Comparison of ENCODE assay signal across 17 cellular contexts in genomic region chr19:52694921-52695320, GRCh38. TPM values are rescaled to one million over a fixed set of nuclear protein-coding genes. Genes with fewer than 3 reads are reported as not detected.
DNase-seq lines count a peak whose midpoint lies in the region; ATAC-seq, FAIRE-seq and TF ChIP-seq lines count a peak whose summit lies in the region.
"Had no signal": no experiment of that assay in that cellular context is flagged by ENCODE, and none has a peak within 500 bp of the region (broad histone marks: within the 10 kb centered on the region; RNA-seq: fewer than 3 reads in every experiment).

No MANE protein-coding gene starts in this region.

- no peak overlapping the region for H2AK5ac ChIP-seq in trophoblast cell (ENCODE audit: low read length)

- peak overlapping the region; percentile 98 for H2BK12ac ChIP-seq in trophoblast cell (ENCODE audit: low read length)

- TF ChIP-seq CTCF in HepG2 (CRISPR knock-in tag; IDR thresholded peaks at IDR 0.05) (no peak), right lobe of liver (IDR thresholded peaks at IDR 0.05) (no peak)

- TF ChIP-seq RAD21 in HepG2 (CRISPR knock-in tag; IDR thresholded peaks at IDR 0.05): no peak

- H3K4me1 ChIP-seq in HepG2 (ENCODE audit: insufficient read depth, low read length) (peaks cover 17% of the 10 kb centered on the region), right lobe of liver (no peaks in the 10 kb centered on the region), trophoblast cell (ENCODE audit: control insufficient read depth in 1 of 2, insufficient read depth in 2 of 2, low read length in 2 of 2) (peaks cover 23 to 29% of the 10 kb centered on the region in 2 experiments)
- H3K4me1 ChIP-seq: HAP-1 had no signal

- H3K36me3 ChIP-seq in HepG2 (replicated peaks in 1 of 2; ENCODE audit: control insufficient read depth in 1 of 2, insufficient read depth in 2 of 2, low read length in 2 of 2) (no peaks in the 10 kb centered on the region), right lobe of liver (no peaks in the 10 kb centered on the region), trophoblast cell (ENCODE audit: control insufficient read depth in 1 of 2, insufficient read depth in 2 of 2, low read length in 2 of 2) (peaks cover 2% of the 10 kb centered on the region in 2 experiments)
- H3K36me3 ChIP-seq: BLaER1 treated with 17β-estradiol and CSF1 and Interleukin-3, amounts not matched to agents 10 nM and 100 nM; HAP-1 had no signal

- peaks cover 13% of the 10 kb centered on the region for H3K9me3 ChIP-seq in HepG2 (ENCODE audit: low read length)
- H3K9me3 ChIP-seq in right lobe of liver: no peaks in the 10 kb centered on the region
- H3K9me3 ChIP-seq in trophoblast cell (ENCODE audit: insufficient read depth, low read depth, low read length): peaks cover 2% of the 10 kb centered on the region

- H4K8ac ChIP-seq in trophoblast cell (ENCODE audit: low read depth, low read length): peak overlapping the region; percentile 81

- ATAC-seq in HepG2 (no peak), right lobe of liver (no peak)

- H4K91ac ChIP-seq in trophoblast cell (ENCODE audit: low read depth, low read length): peak overlapping the region; percentile 96

- H3K14ac ChIP-seq in trophoblast cell (ENCODE audit: low read length): peak overlapping the region; percentile 35

- no peaks in the 10 kb centered on the region for H4K20me1 ChIP-seq in HepG2 (ENCODE audit: insufficient read depth, low read length)
- H4K20me1 ChIP-seq: BLaER1 treated with 17β-estradiol and CSF1 and Interleukin-3, amounts not matched to agents 10 nM and 100 nM had no signal

- intact Hi-C loops in HepG2 (cut with micrococcal nuclease; ENCODE audit: unreplicated experiment) (no loop called here), right lobe of liver (cut with DNase I) (no loop called here)

- H3K9ac ChIP-seq in HepG2 (ENCODE audit: insufficient read depth, low read depth, low read length) (no peak overlapping the region), trophoblast cell (ENCODE audit: low read length) (no peak overlapping the region)
- H3K9ac ChIP-seq: BLaER1 treated with 17β-estradiol and CSF1 and Interleukin-3, amounts not matched to agents 10 nM and 100 nM; GM23248 had no signal

- H3K4me2 ChIP-seq in HepG2 (ENCODE audit: low read depth, low read length) (no peak overlapping the region), trophoblast cell (ENCODE audit: low read length) (peak overlapping the region; percentile 34)
- H3K4me2 ChIP-seq: BLaER1 treated with 17β-estradiol and CSF1 and Interleukin-3, amounts not matched to agents 10 nM and 100 nM had no signal

- no peak overlapping the region for H3K23ac ChIP-seq in trophoblast cell (ENCODE audit: low read length)

- H2BK5ac ChIP-seq in trophoblast cell (ENCODE audit: low read depth, low read length, poor library complexity): peak overlapping the region; percentile 86

- 53% methylated on average over 11 of the region's 11 CpGs for WGBS in HepG2 (ENCODE audit: low lambda C conversion rate)
- 93% methylated on average over 10 of the region's 11 CpGs for WGBS in right lobe of liver (ENCODE audit: insufficient coverage, low coverage, low lambda C conversion rate, missing lambda C conversion rate)
- no CpG with 5 or more reads among the region's 11 CpGs for WGBS in trophoblast cell (ENCODE audit: extremely low coverage, insufficient coverage, insufficient read length)

- POLR2A ChIA-PET in HepG2 (lab: Yijun Ruan, JAX): interaction anchor here (0.7 kb wide), 1 partner anchor 23 kb away, joined by 3 read pairs; no protein-coding TSS in a partner anchor

- H3K79me2 ChIP-seq in HepG2 (ENCODE audit: insufficient read depth, low read length) (no peaks in the 10 kb centered on the region), trophoblast cell (ENCODE audit: control insufficient read depth, insufficient read depth, low read length, poor library complexity) (peaks cover 11% of the 10 kb centered on the region)

- TF ChIP-seq POLR2A in HepG2 (IDR thresholded peaks at IDR 0.05; ENCODE audit: insufficient read depth in 1 of 2, low read depth in 2 of 2, low read length in 2 of 2): no peak
- TF ChIP-seq POLR2A in right lobe of liver (IDR thresholded peaks at IDR 0.05): no peak

- CTCF ChIA-PET in HepG2 (lab: Yijun Ruan, JAX; ENCODE audit: low intra/inter-chr PET ratio, low total read pairs): no interaction called here

- FAIRE-seq in HepG2 (lab: Jason Lieb, UNC): no peak
- FAIRE-seq: D721Med, GM12892, GM18507 had no signal

- TF ChIP-seq EP300 in HepG2 (IDR thresholded peaks at IDR 0.05; ENCODE audit: low read depth in 2 of 2, low read length in 2 of 2) (no peak), HepG2 (CRISPR knock-in tag; IDR thresholded peaks at IDR 0.05; ENCODE audit: borderline replicate concordance) (no peak)

- peak overlapping the region; percentile 8 for H3K18ac ChIP-seq in trophoblast cell (ENCODE audit: low read length)

- DNase-seq in HepG2 (ENCODE audit: low spot score) (no peak), right lobe of liver (no peak), islet precursor cell (peak; percentile 71), trophoblast cell (peak; percentile 95 to 99), substantia nigra (lab: John Stamatoyannopoulos, UW) (no peak), anterior cingulate cortex (lab: John Stamatoyannopoulos, UW) (no peak), ureter (ENCODE audit: low spot score) (no peak)
- DNase-seq: 8988T; CD8-positive, alpha-beta memory T cell; COR-L47; GDM1; GM23248 had no signal

- H3K27me3 ChIP-seq in HepG2 (ENCODE audit: control insufficient read depth in 1 of 2, insufficient read depth in 2 of 2, low read length in 2 of 2) (no peaks in the 10 kb centered on the region), right lobe of liver (no peaks in the 10 kb centered on the region), trophoblast cell (ENCODE audit: insufficient read depth, low read length) (no peaks in the 10 kb centered on the region)
- H3K27me3 ChIP-seq: BLaER1 treated with 17β-estradiol and CSF1 and Interleukin-3, amounts not matched to agents 10 nM and 100 nM had no signal

- H3K27ac ChIP-seq in HepG2 (ENCODE audit: extremely low read length, insufficient read depth, low read length) (no peak overlapping the region), right lobe of liver (no peak overlapping the region), trophoblast cell (ENCODE audit: low read depth, low read length) (peak overlapping the region; percentile 100), substantia nigra (ENCODE audit: low read depth, low read length, poor library complexity, severe bottlenecking) (no peak overlapping the region)
- H3K27ac ChIP-seq: BLaER1 treated with 17β-estradiol and CSF1 and Interleukin-3, amounts not matched to agents 10 nM and 100 nM; GM23248 had no signal

- H3K79me1 ChIP-seq in trophoblast cell (ENCODE audit: low read length): peaks cover 44% of the 10 kb centered on the region

- H3K4me3 ChIP-seq in HepG2 (replicated peaks in 1 of 3; ENCODE audit: insufficient read depth in 1 of 3, low read depth in 2 of 3, low read length in 3 of 3) (no peak overlapping the region), right lobe of liver (no peak overlapping the region), trophoblast cell (ENCODE audit: low read depth, low read length) (no peak overlapping the region)
- H3K4me3 ChIP-seq: BLaER1 treated with 17β-estradiol and CSF1 and Interleukin-3, amounts not matched to agents 10 nM and 100 nM; GM23248; HAP-1 had no signal

- no peak overlapping the region for H4K12ac ChIP-seq in trophoblast cell (ENCODE audit: low read depth, low read length)

- in situ Hi-C loops in HepG2 (cut with HindIII; ENCODE audit: extremely low pct_ligation_motif_present, low pct_unique_long_range_greater_than_20kb): loop anchor here (5.0 kb wide), 1 partner anchor 672 kb away; the partner anchor contains the start of gene ZNF525

- peak overlapping the region; percentile 95 for H2BK120ac ChIP-seq in trophoblast cell (ENCODE audit: insufficient read depth, low read length, poor library complexity)

- no peak overlapping the region for H2AFZ ChIP-seq in HepG2 (ENCODE audit: low read length)
- no peak overlapping the region for H2AFZ ChIP-seq in trophoblast cell (ENCODE audit: insufficient read depth, low read length, poor library complexity)
- H2AFZ ChIP-seq: GM23248 had no signal

- peak overlapping the region; percentile 51 for H3K4ac ChIP-seq in trophoblast cell (ENCODE audit: low read depth, low read length)

- no TSS peak for BruUV-seq in HepG2 (replicated peaks; lab: Mats Ljungman, UMichigan)

RNA-seq across cellular contexts. Expression of gene ZNF611, which starts 39.9 kb away (rescaled TPM):
- total RNA-seq in HepG2 (2016; rRNA removed; fragmentation: Illumina TruSeq; extraction: Trizol) (4.1 and 9.9 TPM in 2 replicates), right lobe of liver (1 to 10 TPM; 3.3 to 5.4 (median 3.9) TPM), ureter (27.9 TPM)
- 1.0 and 1.1 TPM in 2 replicates for total RNA-seq in HepG2 (2016; cell fraction: cytosol; rRNA removed; fragmentation: Illumina TruSeq; extraction: Trizol; ENCODE audit: low read depth)
- total RNA-seq in HepG2 (2016; cell fraction: insoluble cytoplasmic fraction; rRNA removed; fragmentation: Illumina TruSeq; extraction: Trizol): 3.9 and 8.0 TPM in 2 replicates
- 2.4 and 2.8 TPM in 2 replicates for total RNA-seq in HepG2 (2016; cell fraction: membrane; rRNA removed; fragmentation: Illumina TruSeq; extraction: Trizol)
- 4.7 and 9.1 TPM in 2 replicates for total RNA-seq in HepG2 (2016; cell fraction: nucleus; rRNA removed; fragmentation: Illumina TruSeq; extraction: Trizol)
- polyA plus RNA-seq in HepG2 (2011; rRNA removed): 2.4 and 2.7 TPM in 2 replicates
- 0.85 and 1.1 TPM in 2 replicates for polyA plus RNA-seq in HepG2 (2011; cell fraction: cytosol; rRNA removed)
- polyA plus RNA-seq in HepG2 (2011; cell fraction: nucleus; rRNA removed): 3.3 and 3.7 TPM in 2 replicates
- polyA plus RNA-seq in HepG2 (2012): 1.9 and 2.3 TPM in 2 replicates
- 0.26 and 0.36 TPM in 2 replicates for polyA plus RNA-seq in HepG2 (2016; cell fraction: cytosol; fragmentation: Illumina TruSeq; extraction: Trizol; ENCODE audit: low read depth)
- polyA plus RNA-seq in HepG2 (2016; cell fraction: insoluble cytoplasmic fraction; fragmentation: Illumina TruSeq; extraction: Trizol; ENCODE audit: low read depth): 2.4 and 2.5 TPM in 2 replicates
- polyA plus RNA-seq in HepG2 (2016; cell fraction: membrane; fragmentation: Illumina TruSeq; extraction: Trizol; ENCODE audit: low read depth): 0.32 and 0.36 TPM in 2 replicates
- 4.7 and 7.1 TPM in 2 replicates for polyA plus RNA-seq in HepG2 (2016; cell fraction: nucleus; fragmentation: Illumina TruSeq; extraction: Trizol; ENCODE audit: insufficient read depth, low read depth)
- polyA minus RNA-seq in HepG2 (2011; rRNA and poly(A)+ RNA removed; ENCODE audit: low replicate concordance): 3.2 and 3.8 TPM in 2 replicates
- polyA minus RNA-seq in HepG2 (2011; cell fraction: cytosol; rRNA and poly(A)+ RNA removed): 6.6 and 6.9 TPM in 2 replicates
- 10.9 and 13.2 TPM in 2 replicates for polyA minus RNA-seq in HepG2 (2011; cell fraction: nucleus; rRNA and poly(A)+ RNA removed)
- 37.3 and 37.8 TPM in 2 replicates for polyA plus RNA-seq in trophoblast cell (2013)

RNA-seq across cellular contexts. Expression of gene ZNF83, which starts 56.8 kb away (rescaled TPM):
- total RNA-seq in HepG2 (2016; rRNA removed; fragmentation: Illumina TruSeq; extraction: Trizol): 20.4 and 22.6 TPM in 2 replicates
- total RNA-seq in HepG2 (2016; cell fraction: cytosol; rRNA removed; fragmentation: Illumina TruSeq; extraction: Trizol; ENCODE audit: low read depth): 4.3 and 4.8 TPM in 2 replicates
- total RNA-seq in HepG2 (2016; cell fraction: insoluble cytoplasmic fraction; rRNA removed; fragmentation: Illumina TruSeq; extraction: Trizol): 20.9 and 22.4 TPM in 2 replicates
- total RNA-seq in HepG2 (2016; cell fraction: membrane; rRNA removed; fragmentation: Illumina TruSeq; extraction: Trizol): 9.3 and 10.7 TPM in 2 replicates
- 25.6 and 27.8 TPM in 2 replicates for total RNA-seq in HepG2 (2016; cell fraction: nucleus; rRNA removed; fragmentation: Illumina TruSeq; extraction: Trizol)
- 44.5 and 50.9 TPM in 2 replicates for polyA plus RNA-seq in HepG2 (2011; rRNA removed)
- 8.0 and 11.6 TPM in 2 replicates for polyA plus RNA-seq in HepG2 (2011; cell fraction: cytosol; rRNA removed)
- 97.9 and 148 TPM in 2 replicates for polyA plus RNA-seq in HepG2 (2011; cell fraction: nucleus; rRNA removed)
- polyA plus RNA-seq in HepG2 (2012): 26.3 and 27.9 TPM in 2 replicates
- 2.3 and 2.4 TPM in 2 replicates for polyA plus RNA-seq in HepG2 (2016; cell fraction: cytosol; fragmentation: Illumina TruSeq; extraction: Trizol; ENCODE audit: low read depth)
- 9.9 and 12.3 TPM in 2 replicates for polyA plus RNA-seq in HepG2 (2016; cell fraction: insoluble cytoplasmic fraction; fragmentation: Illumina TruSeq; extraction: Trizol; ENCODE audit: low read depth)
- polyA plus RNA-seq in HepG2 (2016; cell fraction: membrane; fragmentation: Illumina TruSeq; extraction: Trizol; ENCODE audit: low read depth): 3.5 and 3.6 TPM in 2 replicates
- 47.1 and 50.1 TPM in 2 replicates for polyA plus RNA-seq in HepG2 (2016; cell fraction: nucleus; fragmentation: Illumina TruSeq; extraction: Trizol; ENCODE audit: insufficient read depth, low read depth)
- polyA minus RNA-seq in HepG2 (2011; rRNA and poly(A)+ RNA removed; ENCODE audit: low replicate concordance): 14.7 and 15.8 TPM in 2 replicates
- 10.5 and 14.5 TPM in 2 replicates for polyA minus RNA-seq in HepG2 (2011; cell fraction: cytosol; rRNA and poly(A)+ RNA removed)
- polyA minus RNA-seq in HepG2 (2011; cell fraction: nucleus; rRNA and poly(A)+ RNA removed): 101 and 177 TPM in 2 replicates
- total RNA-seq in right lobe of liver: 1 to 10 TPM; 2.5 to 5.9 (median 3.3) TPM
- 78.7 and 80.9 TPM in 2 replicates for polyA plus RNA-seq in trophoblast cell (2013)
- 110 TPM for total RNA-seq in ureter

Comparison
In these comparisons a context has a peak if more than half of its experiments do, and no peak if none do; other contexts are left out.
1. DNase-seq: peak in islet precursor cell (single experiment) and trophoblast cell (2 of 2); none in HepG2 (single experiment), right lobe of liver (0 of 3), substantia nigra (0 of 49), anterior cingulate cortex (0 of 58) and ureter (single experiment).